In the genomic region with DNA sequence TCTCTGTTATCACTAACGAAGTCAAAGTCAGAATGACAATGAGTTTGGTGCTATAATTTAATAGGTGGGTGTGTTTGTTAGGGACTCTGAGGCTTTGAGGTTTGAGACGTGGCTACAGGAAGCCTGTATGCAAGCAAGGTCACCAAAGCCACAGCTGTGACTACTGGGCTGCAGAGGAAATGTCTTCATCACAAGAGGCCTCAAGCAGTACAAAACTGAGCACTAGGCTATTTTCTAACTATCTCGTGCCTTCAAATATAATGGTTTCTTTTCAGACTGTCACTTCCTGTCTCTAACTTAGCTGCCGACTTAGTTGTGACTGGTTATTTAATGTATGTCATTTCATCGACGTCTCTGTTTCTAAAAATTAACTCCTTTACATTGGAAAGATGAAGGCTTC, we compare ENCODE assay signal across 1 cellular context.
TF ChIP-seq lines count a peak whose summit lies in the region.

No MANE protein-coding gene starts in this region.

TF ChIP-seq in WTC11, 78 proteins besides CTCF, POLR2A, EP300 and RAD21 (continued from another document):
- TF ChIP-seq, protein P1, sequence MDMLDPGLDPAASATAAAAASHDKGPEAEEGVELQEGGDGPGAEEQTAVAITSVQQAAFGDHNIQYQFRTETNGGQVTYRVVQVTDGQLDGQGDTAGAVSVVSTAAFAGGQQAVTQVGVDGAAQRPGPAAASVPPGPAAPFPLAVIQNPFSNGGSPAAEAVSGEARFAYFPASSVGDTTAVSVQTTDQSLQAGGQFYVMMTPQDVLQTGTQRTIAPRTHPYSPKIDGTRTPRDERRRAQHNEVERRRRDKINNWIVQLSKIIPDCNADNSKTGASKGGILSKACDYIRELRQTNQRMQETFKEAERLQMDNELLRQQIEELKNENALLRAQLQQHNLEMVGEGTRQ (CRISPR knock-in tag; IDR thresholded peaks at IDR 0.05): no peak
- TF ChIP-seq FOXJ3 (CRISPR knock-in tag; IDR thresholded peaks at IDR 0.05; ENCODE audit: borderline replicate concordance): no peak
- TF ChIP-seq ZNF263 (CRISPR knock-in tag; IDR thresholded peaks at IDR 0.05; ENCODE audit: low read depth): no peak
- TF ChIP-seq PREB (CRISPR knock-in tag; IDR thresholded peaks at IDR 0.05; ENCODE audit: borderline replicate concordance): no peak
- no peak for TF ChIP-seq ATF1 (CRISPR knock-in tag; IDR thresholded peaks at IDR 0.05)
- TF ChIP-seq, protein P2, sequence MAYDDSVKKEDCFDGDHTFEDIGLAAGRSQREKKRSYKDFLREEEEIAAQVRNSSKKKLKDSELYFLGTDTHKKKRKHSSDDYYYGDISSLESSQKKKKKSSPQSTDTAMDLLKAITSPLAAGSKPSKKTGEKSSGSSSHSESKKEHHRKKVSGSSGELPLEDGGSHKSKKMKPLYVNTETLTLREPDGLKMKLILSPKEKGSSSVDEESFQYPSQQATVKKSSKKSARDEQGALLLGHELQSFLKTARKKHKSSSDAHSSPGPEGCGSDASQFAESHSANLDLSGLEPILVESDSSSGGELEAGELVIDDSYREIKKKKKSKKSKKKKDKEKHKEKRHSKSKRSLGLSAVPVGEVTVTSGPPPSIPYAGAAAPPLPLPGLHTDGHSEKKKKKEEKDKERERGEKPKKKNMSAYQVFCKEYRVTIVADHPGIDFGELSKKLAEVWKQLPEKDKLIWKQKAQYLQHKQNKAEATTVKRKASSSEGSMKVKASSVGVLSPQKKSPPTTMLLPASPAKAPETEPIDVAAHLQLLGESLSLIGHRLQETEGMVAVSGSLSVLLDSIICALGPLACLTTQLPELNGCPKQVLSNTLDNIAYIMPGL (CRISPR knock-in tag; IDR thresholded peaks at IDR 0.05): no peak
